Comparison of ENCODE assay signal across 1 cellular context in genomic region chr2:216635171-216635570, GRCh38.
TF ChIP-seq lines count a peak whose summit lies in the region.

No MANE protein-coding gene starts in this region.

TF ChIP-seq in H1, 55 proteins besides CTCF, POLR2A, EP300 and RAD21 (continued from another document):
- no peak for TF ChIP-seq USF2 (IDR thresholded peaks at IDR 0.05; ENCODE audit: low read length)
